23 cellular contexts compared by ENCODE assay signal in genomic region chr7:17140421-17140820, GRCh38.
A peak's percentile ranks its signal among the peaks of the same experiment; 100 is the strongest.
DNase-seq lines count a peak whose midpoint lies in the region; ATAC-seq and TF ChIP-seq lines count a peak whose summit lies in the region.
"Had no signal": no experiment of that assay in that cellular context is flagged by ENCODE, and none has a peak within 500 bp of the region (broad histone marks: within the 10 kb centered on the region; RNA-seq: fewer than 3 reads in every experiment).

No MANE protein-coding gene starts in this region.

- H3K36me3 ChIP-seq in mammary epithelial cell (ENCODE audit: insufficient read depth, low read length) (no peaks in the 10 kb centered on the region), breast epithelium (no peaks in the 10 kb centered on the region)
- H3K36me3 ChIP-seq: uterus had no signal

- dilution Hi-C loops in mammary epithelial cell (cut with HindIII; ENCODE audit: low sequenced_read_pairs), result no loop called here

- no peaks in the 10 kb centered on the region for H3K9me3 Mint-ChIP-seq in activated T-helper 2 cell treated with anti-CD3 and anti-CD28 coated beads, Interferon-gamma antibody, Interleukin-2, Interleukin-4, amounts not matched to agents 10 μg/mL and 5 μg/mL and 100 μg/mL, durations not matched to agents 14 hours and 24 hours and 36 hours
- no peaks in the 10 kb centered on the region for H3K9me3 Mint-ChIP-seq in osteocyte (ENCODE audit: unreplicated experiment)
- H3K9me3 Mint-ChIP-seq: activated T-cell treated with anti-CD3 and anti-CD28 coated beads, Interleukin-2, amount 50 U/mL, for 4 hours; endodermal cell; nephron had no signal

- H3K27me3 Mint-ChIP-seq in activated T-helper 2 cell treated with anti-CD3 and anti-CD28 coated beads, Interferon-gamma antibody, Interleukin-2, Interleukin-4, amounts not matched to agents 10 μg/mL and 5 μg/mL and 100 μg/mL, durations not matched to agents 14 hours and 24 hours and 36 hours (ENCODE audit: low read depth), result no peaks in the 10 kb centered on the region
- no peaks in the 10 kb centered on the region for H3K27me3 Mint-ChIP-seq in osteocyte (ENCODE audit: unreplicated experiment)
- H3K27me3 Mint-ChIP-seq: progenitor cell of endocrine pancreas had no signal

- H3K4me2 ChIP-seq in mammary epithelial cell (ENCODE audit: insufficient read depth, low read depth, low read length), result peak overlapping the region; percentile 28

- peaks cover 43% of the 10 kb centered on the region for H3K4me1 ChIP-seq in mammary epithelial cell (ENCODE audit: insufficient read depth, low read length)
- H3K4me1 ChIP-seq in breast epithelium, result peaks cover 0 to 5% of the 10 kb centered on the region in 2 donors
- H3K4me1 ChIP-seq: Caco-2, uterus had no signal

- no peaks in the 10 kb centered on the region for H3K79me2 ChIP-seq in mammary epithelial cell (ENCODE audit: insufficient read depth, low read length)

- ATAC-seq in left colon (no peak), HG03439 (IDR thresholded peaks at IDR 0.05; ENCODE audit: unreplicated experiment) (no peak)
- ATAC-seq: activated T-cell treated with anti-CD3 and anti-CD28 coated beads, Interleukin-2, amount 50 U/mL, for 4 hours had no signal

- no peak overlapping the region for H2AFZ ChIP-seq in mammary epithelial cell (ENCODE audit: low read depth, low read length)

- peaks cover 74% of the 10 kb centered on the region for H3K4me1 Mint-ChIP-seq in activated T-helper 2 cell treated with anti-CD3 and anti-CD28 coated beads, Interferon-gamma antibody, Interleukin-2, Interleukin-4, amounts not matched to agents 10 μg/mL and 5 μg/mL and 100 μg/mL, durations not matched to agents 14 hours and 24 hours and 36 hours (ENCODE audit: low read depth)
- H3K4me1 Mint-ChIP-seq in osteocyte (ENCODE audit: unreplicated experiment), result peaks cover 47% of the 10 kb centered on the region

- H3K9ac ChIP-seq in mammary epithelial cell (ENCODE audit: insufficient read depth, low read length), result no peak overlapping the region

- no peak overlapping the region for H3K4me3 Mint-ChIP-seq in activated T-helper 2 cell treated with anti-CD3 and anti-CD28 coated beads, Interferon-gamma antibody, Interleukin-2, Interleukin-4, amounts not matched to agents 10 μg/mL and 5 μg/mL and 100 μg/mL, durations not matched to agents 14 hours and 24 hours and 36 hours (ENCODE audit: low read depth)
- no peak overlapping the region for H3K4me3 Mint-ChIP-seq in osteocyte (ENCODE audit: unreplicated experiment)
- H3K4me3 Mint-ChIP-seq: activated T-cell treated with anti-CD3 and anti-CD28 coated beads, Interleukin-2, amount 50 U/mL, for 4 hours; endodermal cell; nephron had no signal

- H3K27ac Mint-ChIP-seq in activated T-helper 2 cell treated with anti-CD3 and anti-CD28 coated beads, Interferon-gamma antibody, Interleukin-2, Interleukin-4, amounts not matched to agents 10 μg/mL and 5 μg/mL and 100 μg/mL, durations not matched to agents 14 hours and 24 hours and 36 hours, result peak overlapping the region; percentile 84
- peak overlapping the region; percentile 81 for H3K27ac Mint-ChIP-seq in osteocyte (ENCODE audit: unreplicated experiment)
- H3K27ac Mint-ChIP-seq: endodermal cell had no signal

- in situ Hi-C loops in mammary epithelial cell (cut with MboI; ENCODE audit: low sequenced_read_pairs in 2 of 2), result no loop called here

- H4K20me1 ChIP-seq in mammary epithelial cell (ENCODE audit: insufficient read depth, low read length), result no peaks in the 10 kb centered on the region

- TF ChIP-seq CTCF in mammary epithelial cell (conservative IDR thresholded peaks at IDR 0.05 in 1 of 2, IDR thresholded peaks at IDR 0.05 in 1 of 2; ENCODE audit: extremely low read depth in 1 of 2, insufficient read depth in 1 of 2, low read depth in 1 of 2, low read length in 2 of 2) (no peak), breast epithelium (IDR thresholded peaks at IDR 0.05) (no peak), osteocyte (IDR thresholded peaks at IDR 0.05) (no peak)

- peaks cover 2% of the 10 kb centered on the region for H3K36me3 Mint-ChIP-seq in activated T-helper 2 cell treated with anti-CD3 and anti-CD28 coated beads, Interferon-gamma antibody, Interleukin-2, Interleukin-4, amounts not matched to agents 10 μg/mL and 5 μg/mL and 100 μg/mL, durations not matched to agents 14 hours and 24 hours and 36 hours (ENCODE audit: low read depth)
- H3K36me3 Mint-ChIP-seq in osteocyte (ENCODE audit: unreplicated experiment), result no peaks in the 10 kb centered on the region

- H3K4me3 ChIP-seq in mammary epithelial cell (replicated peaks in 1 of 3; ENCODE audit: insufficient read depth in 1 of 3, low read depth in 2 of 3, low read length in 3 of 3), result no peak overlapping the region
- H3K4me3 ChIP-seq in breast epithelium, result no peak overlapping the region
- H3K4me3 ChIP-seq: skin epidermis, uterus had no signal

- peak; percentile 48 for DNase-seq in mammary epithelial cell
- no peak for DNase-seq in breast epithelium (ENCODE audit: low spot score in 2 of 2)
- peak; percentile 3 for DNase-seq in NCI-H146 treated with DMSO at 0.1 percent for 48 hours (lab: John Stamatoyannopoulos, UW; ENCODE audit: unreplicated experiment)
- DNase-seq in activated T-helper 2 cell treated with anti-CD3 and anti-CD28 coated beads, Interferon-gamma antibody, Interleukin-2, Interleukin-4, amounts not matched to agents 10 μg/mL and 5 μg/mL and 100 μg/mL, durations not matched to agents 14 hours and 24 hours and 36 hours (ENCODE audit: low spot score), result no peak
- no peak for DNase-seq in osteocyte (ENCODE audit: extremely low spot score, unreplicated experiment)
- DNase-seq in left colon, result no peak
- no peak for DNase-seq in DMS114 treated with DMSO at 0.1 percent for 48 hours (lab: John Stamatoyannopoulos, UW; ENCODE audit: unreplicated experiment)
- DNase-seq: activated CD4-positive, alpha-beta T cell treated with anti-CD3 and anti-CD28 coated beads for 48 hours; activated T-cell treated with anti-CD3 and anti-CD28 coated beads, Interleukin-2, amount 50 U/mL, for 4 hours; Caco-2; endodermal cell; H7; IMR-90; mesenchymal stem cell; NCI-H2081 treated with DMSO at 0.1 percent for 48 hours; NCI-H524 treated with DMSO at 0.1 percent for 48 hours; stimulated activated CD4-positive, alpha-beta T cell treated with anti-CD3 and anti-CD28 coated beads, Interleukin-4, amount 100 ng/mL, for 24 hours; substantia nigra; uterus had no signal

- no peak for TF ChIP-seq POLR2A in breast epithelium (IDR thresholded peaks at IDR 0.05)

- H3K27me3 ChIP-seq in mammary epithelial cell (ENCODE audit: insufficient read depth, low read length), result no peaks in the 10 kb centered on the region
- H3K27me3 ChIP-seq in breast epithelium, result no peaks in the 10 kb centered on the region
- H3K27me3 ChIP-seq: uterus had no signal

- 5% methylated on average over 1 of the region's 1 CpG for WGBS in mammary epithelial cell (ENCODE audit: low coverage, missing lambda C conversion rate)

- no peaks in the 10 kb centered on the region for H3K9me3 ChIP-seq in mammary epithelial cell (replicated peaks; ENCODE audit: insufficient read depth, low read length)
- H3K9me3 ChIP-seq in breast epithelium, result no peaks in the 10 kb centered on the region
- H3K9me3 ChIP-seq: Caco-2, uterus had no signal

- peak overlapping the region; percentile 64 for H3K27ac ChIP-seq in mammary epithelial cell (ENCODE audit: insufficient read depth, low read depth, low read length)
- H3K27ac ChIP-seq in breast epithelium, result no peak overlapping the region
- H3K27ac ChIP-seq: uterus had no signal

- intact Hi-C loops in mammary epithelial cell (cut with micrococcal nuclease) (loop anchor here (5.0 kb wide), 1 partner anchor 43 kb away; no protein-coding TSS in a partner anchor), breast epithelium (cut with DNase I; ENCODE audit: low total_unique reads) (no loop called here), left colon (cut with DNase I, micrococcal nuclease) (no loop called here)
- intact Hi-C loops in activated T-helper 2 cell treated with anti-CD3 and anti-CD28 coated beads, Interferon-gamma antibody, Interleukin-2, Interleukin-4, amounts not matched to agents 10 μg/mL and 5 μg/mL and 100 μg/mL, durations not matched to agents 14 hours and 24 hours and 36 hours (cut with micrococcal nuclease), result loop anchor here (5.0 kb wide), 1 partner anchor 83 kb away; no protein-coding TSS in a partner anchor

- CTCF ChIA-PET in mammary epithelial cell (lab: Charles Lee; ENCODE audit: low non-redundant PET), result no interaction called here

- no TSS peak for BruUV-seq in mammary epithelial cell (replicated peaks; lab: Mats Ljungman, UMichigan)

Comparison
In these comparisons a context has a peak if more than half of its experiments do, and no peak if none do; other contexts are left out.
1. DNase-seq: peak in mammary epithelial cell (single experiment) and NCI-H146 treated with DMSO at 0.1 percent for 48 hours (single experiment); none in breast epithelium (0 of 2), activated T-helper 2 cell treated with anti-CD3 and anti-CD28 coated beads, Interferon-gamma antibody, Interleukin-2, Interleukin-4, amounts not matched to agents 10 μg/mL and 5 μg/mL and 100 μg/mL, durations not matched to agents 14 hours and 24 hours and 36 hours (single experiment), osteocyte (single experiment), left colon (0 of 2) and DMS114 treated with DMSO at 0.1 percent for 48 hours (single experiment).
2. intact Hi-C loops: an anchor here in mammary epithelial cell (5.0 kb wide) and activated T-helper 2 cell treated with anti-CD3 and anti-CD28 coated beads, Interferon-gamma antibody, Interleukin-2, Interleukin-4, amounts not matched to agents 10 μg/mL and 5 μg/mL and 100 μg/mL, durations not matched to agents 14 hours and 24 hours and 36 hours (5.0 kb wide); none called in breast epithelium and left colon.